Comparison of ENCODE assay signal across 8 cellular contexts in the genomic region with DNA sequence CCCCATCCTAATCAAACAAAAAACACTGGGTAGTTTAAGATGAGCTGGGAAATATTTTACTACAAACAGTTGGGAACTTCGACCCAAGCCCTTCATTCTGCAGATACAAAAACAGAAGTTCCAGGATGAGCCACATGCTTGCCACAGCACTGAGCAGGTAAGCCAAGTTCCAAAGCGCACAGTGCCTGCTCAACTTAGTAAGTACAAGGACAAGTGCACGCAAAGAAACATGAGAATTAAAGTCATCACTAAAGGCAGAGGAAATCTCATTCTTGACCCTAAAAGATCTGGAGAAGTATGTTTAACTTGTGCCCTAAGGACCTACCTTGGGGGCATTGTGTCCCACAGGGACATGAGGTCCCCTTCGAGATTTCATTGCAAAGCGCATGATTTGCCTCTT. TPM values are rescaled to one million over a fixed set of nuclear protein-coding genes. Genes with fewer than 3 reads are reported as not detected.
A peak's percentile ranks its signal among the peaks of the same experiment; 100 is the strongest.
DNase-seq lines count a peak whose midpoint lies in the region; ATAC-seq, FAIRE-seq and TF ChIP-seq lines count a peak whose summit lies in the region.

No MANE protein-coding gene starts in this region.

- H3K4me2 ChIP-seq in KMS-11, result peak overlapping the region; percentile 59
- peak overlapping the region; percentile 89 for H3K4me2 ChIP-seq in HepG2 (ENCODE audit: low read depth, low read length)

- peak overlapping the region; percentile 97 for H3K27ac ChIP-seq in CD4-positive, alpha-beta memory T cell (ENCODE audit: low read depth, low read length)
- H3K27ac ChIP-seq in KMS-11 (peak overlapping the region; percentile 79), HepG2 (ENCODE audit: extremely low read length, insufficient read depth, low read length) (peak overlapping the region; percentile 100), thyroid gland (peak overlapping the region in 2 of 3 donors; percentile 97 to 100)

- H3K4me3 ChIP-seq in CD4-positive, alpha-beta memory T cell (ENCODE audit: low read length in 2 of 2), result peak overlapping the region; percentile 93 to 99
- peak overlapping the region; percentile 100 for H3K4me3 ChIP-seq in KMS-11 (IDR thresholded peaks at IDR 0.05; ENCODE audit: insufficient read depth, low read depth, low read length)
- H3K4me3 ChIP-seq in HepG2 (replicated peaks in 1 of 3; ENCODE audit: insufficient read depth in 1 of 3, low read depth in 2 of 3, low read length in 3 of 3), result peak overlapping the region; percentile 87 to 99 (median 90)
- peak overlapping the region; percentile 80 to 97 (median 97) for H3K4me3 ChIP-seq in thyroid gland (replicated peaks in 1 of 3)

- H3K4me3 Mint-ChIP-seq in CD4-positive, alpha-beta memory T cell, result peak overlapping the region; percentile 91 to 100 (median 97)

- peak; percentile 56 to 71; a peak in 2 of 4 replicates for TF ChIP-seq POLR2A in HepG2 (IDR thresholded peaks at IDR 0.05; ENCODE audit: insufficient read depth in 1 of 2, low read depth in 2 of 2, low read length in 2 of 2)
- TF ChIP-seq POLR2A in thyroid gland (IDR thresholded peaks at IDR 0.05), result no peak

- intact Hi-C loops in CD4-positive, alpha-beta memory T cell (cut with micrococcal nuclease), result no loop called here
- intact Hi-C loops in HepG2 (cut with micrococcal nuclease; ENCODE audit: unreplicated experiment), result no loop called here
- intact Hi-C loops in thyroid gland (cut with DNase I), result no loop called here

- TF ChIP-seq EP300 in HepG2 (IDR thresholded peaks at IDR 0.05; ENCODE audit: low read depth in 2 of 2, low read length in 2 of 2) (no peak), HepG2 (CRISPR knock-in tag; IDR thresholded peaks at IDR 0.05; ENCODE audit: borderline replicate concordance) (no peak)

- peaks cover 21 to 39% of the 10 kb centered on the region in 2 donors for H3K36me3 Mint-ChIP-seq in CD4-positive, alpha-beta memory T cell

- DNase-seq in CD4-positive, alpha-beta memory T cell, result no peak
- DNase-seq in astrocyte of the hippocampus (ENCODE audit: low read depth, low spot score) (peak; percentile 20), HepG2 (ENCODE audit: low spot score) (peak; percentile 54), thyroid gland (peak; percentile 21 to 28), GDM1 (lab: John Stamatoyannopoulos, UW) (no peak), NCI-H1436 treated with DMSO at 0.1 percent for 48 hours (lab: John Stamatoyannopoulos, UW) (no peak)

- TF ChIP-seq RAD21 in HepG2 (CRISPR knock-in tag; IDR thresholded peaks at IDR 0.05), result no peak

- no TSS peak for BruUV-seq in HepG2 (replicated peaks; lab: Mats Ljungman, UMichigan)

- TF ChIP-seq CTCF in KMS-11 (conservative IDR thresholded peaks at IDR 0.05; ENCODE audit: low read depth, low read length) (no peak; the same call in 1 of the 2 replicates), HepG2 (CRISPR knock-in tag; IDR thresholded peaks at IDR 0.05) (no peak), thyroid gland (IDR thresholded peaks at IDR 0.05) (no peak)

- in situ Hi-C loops in HepG2 (cut with HindIII; ENCODE audit: extremely low pct_ligation_motif_present, low pct_unique_long_range_greater_than_20kb), result no loop called here

- peak; percentile 29 for ATAC-seq in HepG2
- no peak for ATAC-seq in HG02981 (IDR thresholded peaks at IDR 0.05; ENCODE audit: unreplicated experiment)

- peak overlapping the region; percentile 89 for H3K9ac ChIP-seq in KMS-11
- H3K9ac ChIP-seq in HepG2 (ENCODE audit: insufficient read depth, low read depth, low read length), result peak overlapping the region; percentile 100

- 3% methylated on average over 5 of the region's 5 CpGs for WGBS in HepG2 (ENCODE audit: low lambda C conversion rate)
- 9 to 14% methylated on average over 5 of the region's 5 CpGs for WGBS in thyroid gland, 2 donors

- POLR2A ChIA-PET in CD4-positive, alpha-beta memory T cell (lab: Charles Lee; ENCODE audit: partially characterized antibody), result interaction anchor here (0.6 to 2.6 kb wide), 14 partner anchors 9 to 717 kb away, joined by 3 to 19 read pairs (median 6); a partner anchor contains a TSS
- POLR2A ChIA-PET in HepG2 (lab: Yijun Ruan, JAX), result interaction anchor here (0.9 to 3.0 kb wide), 13 partner anchors 10 to 754 kb away, joined by 3 to 29 read pairs (median 7); a partner anchor contains a TSS

- peaks cover 47 to 73% (median 59%) of the 10 kb centered on the region in 4 donors for H3K4me1 Mint-ChIP-seq in CD4-positive, alpha-beta memory T cell

- peaks cover 59% of the 10 kb centered on the region for H3K4me1 ChIP-seq in CD4-positive, alpha-beta memory T cell (ENCODE audit: insufficient read depth, low read length)
- H3K4me1 ChIP-seq in KMS-11 (ENCODE audit: low read depth, poor library complexity, severe bottlenecking) (peaks cover 72% of the 10 kb centered on the region), HepG2 (ENCODE audit: insufficient read depth, low read length) (peaks cover 79% of the 10 kb centered on the region), thyroid gland (peaks cover 33 to 36% of the 10 kb centered on the region in 2 donors)

- peak overlapping the region; percentile 96 to 99 (median 99) for H3K27ac Mint-ChIP-seq in CD4-positive, alpha-beta memory T cell

- no peaks in the 10 kb centered on the region for H3K27me3 ChIP-seq in CD4-positive, alpha-beta memory T cell (ENCODE audit: insufficient read depth, low read length)
- H3K27me3 ChIP-seq in KMS-11 (ENCODE audit: insufficient read depth, low read depth) (no peaks in the 10 kb centered on the region), HepG2 (ENCODE audit: control insufficient read depth in 1 of 2, insufficient read depth in 2 of 2, low read length in 2 of 2) (no peaks in the 10 kb centered on the region; a peak in 1 of 5 replicates), thyroid gland (no peaks in the 10 kb centered on the region)

- H3K79me2 ChIP-seq in KMS-11 (ENCODE audit: insufficient read depth, low read depth), result peaks cover 89% of the 10 kb centered on the region
- peaks cover 73% of the 10 kb centered on the region for H3K79me2 ChIP-seq in HepG2 (ENCODE audit: insufficient read depth, low read length)

- H3K9me3 Mint-ChIP-seq in CD4-positive, alpha-beta memory T cell, result peaks cover 0 to 4% (median 0%) of the 10 kb centered on the region in 8 donors

- peak; percentile 26 for FAIRE-seq in HepG2 (lab: Jason Lieb, UNC)

- no peaks in the 10 kb centered on the region for H3K27me3 Mint-ChIP-seq in CD4-positive, alpha-beta memory T cell

- CTCF ChIA-PET in CD4-positive, alpha-beta memory T cell (lab: Charles Lee; ENCODE audit: partially characterized antibody), result interaction anchor here (0.8 to 1.5 kb wide), 5 partner anchors 10 to 108 kb away, joined by 3 to 4 read pairs (median 3); no protein-coding TSS in a partner anchor
- CTCF ChIA-PET in HepG2 (lab: Yijun Ruan, JAX; ENCODE audit: low intra/inter-chr PET ratio, low total read pairs), result no interaction called here

- H3K36me3 ChIP-seq in CD4-positive, alpha-beta memory T cell (ENCODE audit: insufficient read depth, low read length), result peaks cover 16% of the 10 kb centered on the region
- H3K36me3 ChIP-seq in KMS-11 (ENCODE audit: insufficient read depth) (peaks cover 22% of the 10 kb centered on the region; the same call in 1 of the 2 replicates), HepG2 (replicated peaks in 1 of 2; ENCODE audit: control insufficient read depth in 1 of 2, insufficient read depth in 2 of 2, low read length in 2 of 2) (peaks cover 2 to 19% of the 10 kb centered on the region in 2 experiments; a peak in 4 of 5 replicates), thyroid gland (no peaks in the 10 kb centered on the region)

- H4K20me1 ChIP-seq in KMS-11 (ENCODE audit: insufficient read depth), result peaks cover 17% of the 10 kb centered on the region; the same call in 1 of the 2 replicates
- H4K20me1 ChIP-seq in HepG2 (ENCODE audit: insufficient read depth, low read length), result peaks cover 21% of the 10 kb centered on the region

- H3K9me3 ChIP-seq in CD4-positive, alpha-beta memory T cell (ENCODE audit: control insufficient read depth in 1 of 2, low read length in 2 of 2), result no peaks in the 10 kb centered on the region
- H3K9me3 ChIP-seq in HepG2 (ENCODE audit: low read length), result no peaks in the 10 kb centered on the region
- H3K9me3 ChIP-seq in thyroid gland, result no peaks in the 10 kb centered on the region

- H2AFZ ChIP-seq in KMS-11 (ENCODE audit: low read depth) (0 out of 2 replicates have a peak overlapping the region, but pooled peaks have one; percentile 55), HepG2 (ENCODE audit: low read length) (no peak overlapping the region)

RNA-seq across cellular contexts. Expression of a gene that starts 1.2 kb away (rescaled TPM):
- 100 to 1,000 TPM; 180 to 189 TPM for total RNA-seq in CD4-positive, alpha-beta memory T cell
- polyA plus RNA-seq in CD4-positive, alpha-beta memory T cell, result 10 to 100 TPM; 33.5 to 74.5 TPM
- total RNA-seq in HepG2 (2016; rRNA removed; fragmentation: Illumina TruSeq; extraction: Trizol) (74.2 and 75.9 TPM in 2 replicates), thyroid gland (100 to 1,000 TPM in 2 of 4 donors, 10 to 100 TPM in 2; 57.8 to 102 (median 88.8) TPM)
- 32.2 and 32.3 TPM in 2 replicates for total RNA-seq in HepG2 (2016; cell fraction: cytosol; rRNA removed; fragmentation: Illumina TruSeq; extraction: Trizol; ENCODE audit: low read depth)
- 62.4 and 77.2 TPM in 2 replicates for total RNA-seq in HepG2 (2016; cell fraction: insoluble cytoplasmic fraction; rRNA removed; fragmentation: Illumina TruSeq; extraction: Trizol)
- 48.4 and 51.5 TPM in 2 replicates for total RNA-seq in HepG2 (2016; cell fraction: membrane; rRNA removed; fragmentation: Illumina TruSeq; extraction: Trizol)
- 90.2 and 98.9 TPM in 2 replicates for total RNA-seq in HepG2 (2016; cell fraction: nucleus; rRNA removed; fragmentation: Illumina TruSeq; extraction: Trizol)
- polyA plus RNA-seq in HepG2 (2011; rRNA removed), result 140 and 159 TPM in 2 replicates
- polyA plus RNA-seq in HepG2 (2011; cell fraction: cytosol; rRNA removed), result 59.5 and 64.7 TPM in 2 replicates
- polyA plus RNA-seq in HepG2 (2011; cell fraction: nucleus; rRNA removed), result 243 and 295 TPM in 2 replicates
- polyA plus RNA-seq in HepG2 (2012), result 73.3 and 82.5 TPM in 2 replicates
- polyA plus RNA-seq in HepG2 (2016; cell fraction: cytosol; fragmentation: Illumina TruSeq; extraction: Trizol; ENCODE audit: low read depth), result 27.7 and 30.6 TPM in 2 replicates
- polyA plus RNA-seq in HepG2 (2016; cell fraction: insoluble cytoplasmic fraction; fragmentation: Illumina TruSeq; extraction: Trizol; ENCODE audit: low read depth), result 83.4 and 108 TPM in 2 replicates
- 43.4 and 53.2 TPM in 2 replicates for polyA plus RNA-seq in HepG2 (2016; cell fraction: membrane; fragmentation: Illumina TruSeq; extraction: Trizol; ENCODE audit: low read depth)
- polyA plus RNA-seq in HepG2 (2016; cell fraction: nucleus; fragmentation: Illumina TruSeq; extraction: Trizol; ENCODE audit: insufficient read depth, low read depth), result 205 and 223 TPM in 2 replicates
- polyA minus RNA-seq in HepG2 (2011; rRNA and poly(A)+ RNA removed; ENCODE audit: low replicate concordance), result 231 and 359 TPM in 2 replicates
- polyA minus RNA-seq in HepG2 (2011; cell fraction: cytosol; rRNA and poly(A)+ RNA removed), result 29.0 and 31.7 TPM in 2 replicates
- 310 and 330 TPM in 2 replicates for polyA minus RNA-seq in HepG2 (2011; cell fraction: nucleus; rRNA and poly(A)+ RNA removed)

RNA-seq across cellular contexts. Expression of a gene that starts 13.4 kb away (rescaled TPM):
- total RNA-seq in CD4-positive, alpha-beta memory T cell, result not detected
- polyA plus RNA-seq in CD4-positive, alpha-beta memory T cell, result not detected
- total RNA-seq in HepG2 (2016; rRNA removed; fragmentation: Illumina TruSeq; extraction: Trizol), result not detected in 2 replicates
- total RNA-seq in HepG2 (2016; cell fraction: cytosol; rRNA removed; fragmentation: Illumina TruSeq; extraction: Trizol; ENCODE audit: low read depth), result not detected in 2 replicates
- total RNA-seq in HepG2 (2016; cell fraction: insoluble cytoplasmic fraction; rRNA removed; fragmentation: Illumina TruSeq; extraction: Trizol), result not detected in 2 replicates
- not detected in 2 replicates for total RNA-seq in HepG2 (2016; cell fraction: membrane; rRNA removed; fragmentation: Illumina TruSeq; extraction: Trizol)
- not detected in 2 replicates for total RNA-seq in HepG2 (2016; cell fraction: nucleus; rRNA removed; fragmentation: Illumina TruSeq; extraction: Trizol)
- polyA plus RNA-seq in HepG2 (2011; rRNA removed), result not detected in 2 replicates
- not detected in 2 replicates for polyA plus RNA-seq in HepG2 (2011; cell fraction: cytosol; rRNA removed)
- not detected in 2 replicates for polyA plus RNA-seq in HepG2 (2011; cell fraction: nucleus; rRNA removed)
- not detected in 2 replicates for polyA plus RNA-seq in HepG2 (2012)
- polyA plus RNA-seq in HepG2 (2016; cell fraction: cytosol; fragmentation: Illumina TruSeq; extraction: Trizol; ENCODE audit: low read depth), result not detected in 2 replicates
- not detected in 2 replicates for polyA plus RNA-seq in HepG2 (2016; cell fraction: insoluble cytoplasmic fraction; fragmentation: Illumina TruSeq; extraction: Trizol; ENCODE audit: low read depth)
- not detected in 2 replicates for polyA plus RNA-seq in HepG2 (2016; cell fraction: membrane; fragmentation: Illumina TruSeq; extraction: Trizol; ENCODE audit: low read depth)
- polyA plus RNA-seq in HepG2 (2016; cell fraction: nucleus; fragmentation: Illumina TruSeq; extraction: Trizol; ENCODE audit: insufficient read depth, low read depth), result not detected in 2 replicates
- polyA minus RNA-seq in HepG2 (2011; rRNA and poly(A)+ RNA removed; ENCODE audit: low replicate concordance), result not detected in 2 replicates
- polyA minus RNA-seq in HepG2 (2011; cell fraction: cytosol; rRNA and poly(A)+ RNA removed), result not detected in 2 replicates
- not detected in 2 replicates for polyA minus RNA-seq in HepG2 (2011; cell fraction: nucleus; rRNA and poly(A)+ RNA removed)
- not detected for total RNA-seq in thyroid gland

RNA-seq across cellular contexts. Expression of a gene that starts 27.6 kb away (rescaled TPM):
- 100 to 1,000 TPM; 311 to 312 TPM for total RNA-seq in CD4-positive, alpha-beta memory T cell
- polyA plus RNA-seq in CD4-positive, alpha-beta memory T cell, result 1,000 to 10,000 TPM in 1 of 2 donors, 100 to 1,000 TPM in 1; 860 to 1,209 TPM
- total RNA-seq in HepG2 (2016; rRNA removed; fragmentation: Illumina TruSeq; extraction: Trizol), result 307 and 481 TPM in 2 replicates
- total RNA-seq in HepG2 (2016; cell fraction: cytosol; rRNA removed; fragmentation: Illumina TruSeq; extraction: Trizol; ENCODE audit: low read depth), result 53.8 and 55.7 TPM in 2 replicates
- 323 and 475 TPM in 2 replicates for total RNA-seq in HepG2 (2016; cell fraction: insoluble cytoplasmic fraction; rRNA removed; fragmentation: Illumina TruSeq; extraction: Trizol)
- 138 and 148 TPM in 2 replicates for total RNA-seq in HepG2 (2016; cell fraction: membrane; rRNA removed; fragmentation: Illumina TruSeq; extraction: Trizol)
- 108 and 115 TPM in 2 replicates for total RNA-seq in HepG2 (2016; cell fraction: nucleus; rRNA removed; fragmentation: Illumina TruSeq; extraction: Trizol)
- 131 and 160 TPM in 2 replicates for polyA plus RNA-seq in HepG2 (2011; rRNA removed)
- 118 and 149 TPM in 2 replicates for polyA plus RNA-seq in HepG2 (2011; cell fraction: cytosol; rRNA removed)
- polyA plus RNA-seq in HepG2 (2011; cell fraction: nucleus; rRNA removed), result 45.9 and 62.4 TPM in 2 replicates
- 153 and 194 TPM in 2 replicates for polyA plus RNA-seq in HepG2 (2012)
- polyA plus RNA-seq in HepG2 (2016; cell fraction: cytosol; fragmentation: Illumina TruSeq; extraction: Trizol; ENCODE audit: low read depth), result 89.5 and 101 TPM in 2 replicates
- polyA plus RNA-seq in HepG2 (2016; cell fraction: insoluble cytoplasmic fraction; fragmentation: Illumina TruSeq; extraction: Trizol; ENCODE audit: low read depth), result 611 and 615 TPM in 2 replicates
- 145 TPM in 2 replicates for polyA plus RNA-seq in HepG2 (2016; cell fraction: membrane; fragmentation: Illumina TruSeq; extraction: Trizol; ENCODE audit: low read depth)
- polyA plus RNA-seq in HepG2 (2016; cell fraction: nucleus; fragmentation: Illumina TruSeq; extraction: Trizol; ENCODE audit: insufficient read depth, low read depth), result 192 and 200 TPM in 2 replicates
- 66.0 and 182 TPM in 2 replicates for polyA minus RNA-seq in HepG2 (2011; rRNA and poly(A)+ RNA removed; ENCODE audit: low replicate concordance)
- polyA minus RNA-seq in HepG2 (2011; cell fraction: cytosol; rRNA and poly(A)+ RNA removed), result 56.6 and 67.6 TPM in 2 replicates
- polyA minus RNA-seq in HepG2 (2011; cell fraction: nucleus; rRNA and poly(A)+ RNA removed), result 52.8 and 54.2 TPM in 2 replicates
- total RNA-seq in thyroid gland, result 100 to 1,000 TPM; 227 to 352 (median 298) TPM

RNA-seq across cellular contexts. Expression of a gene that starts 52.9 kb away (rescaled TPM):
- total RNA-seq in CD4-positive, alpha-beta memory T cell, result 100 to 1,000 TPM; 110 to 121 TPM
- 100 to 1,000 TPM; 167 to 259 TPM for polyA plus RNA-seq in CD4-positive, alpha-beta memory T cell
- total RNA-seq in HepG2 (2016; rRNA removed; fragmentation: Illumina TruSeq; extraction: Trizol) (89.2 and 104 TPM in 2 replicates), thyroid gland (100 to 1,000 TPM in 2 of 4 donors, 10 to 100 TPM in 2; 52.0 to 104 (median 94.5) TPM)
- 42.6 and 45.4 TPM in 2 replicates for total RNA-seq in HepG2 (2016; cell fraction: cytosol; rRNA removed; fragmentation: Illumina TruSeq; extraction: Trizol; ENCODE audit: low read depth)
- 96.4 and 107 TPM in 2 replicates for total RNA-seq in HepG2 (2016; cell fraction: insoluble cytoplasmic fraction; rRNA removed; fragmentation: Illumina TruSeq; extraction: Trizol)
- 89.9 and 90.2 TPM in 2 replicates for total RNA-seq in HepG2 (2016; cell fraction: membrane; rRNA removed; fragmentation: Illumina TruSeq; extraction: Trizol)
- total RNA-seq in HepG2 (2016; cell fraction: nucleus; rRNA removed; fragmentation: Illumina TruSeq; extraction: Trizol), result 50.1 and 56.3 TPM in 2 replicates
- 120 and 128 TPM in 2 replicates for polyA plus RNA-seq in HepG2 (2011; rRNA removed)
- 106 TPM in 2 replicates for polyA plus RNA-seq in HepG2 (2011; cell fraction: cytosol; rRNA removed)
- polyA plus RNA-seq in HepG2 (2011; cell fraction: nucleus; rRNA removed), result 70.0 and 84.2 TPM in 2 replicates
- 64.9 and 90.6 TPM in 2 replicates for polyA plus RNA-seq in HepG2 (2012)
- 44.0 and 44.7 TPM in 2 replicates for polyA plus RNA-seq in HepG2 (2016; cell fraction: cytosol; fragmentation: Illumina TruSeq; extraction: Trizol; ENCODE audit: low read depth)
- 101 and 113 TPM in 2 replicates for polyA plus RNA-seq in HepG2 (2016; cell fraction: insoluble cytoplasmic fraction; fragmentation: Illumina TruSeq; extraction: Trizol; ENCODE audit: low read depth)
- 76.6 and 79.0 TPM in 2 replicates for polyA plus RNA-seq in HepG2 (2016; cell fraction: membrane; fragmentation: Illumina TruSeq; extraction: Trizol; ENCODE audit: low read depth)
- polyA plus RNA-seq in HepG2 (2016; cell fraction: nucleus; fragmentation: Illumina TruSeq; extraction: Trizol; ENCODE audit: insufficient read depth, low read depth), result 86.4 and 97.4 TPM in 2 replicates
- polyA minus RNA-seq in HepG2 (2011; rRNA and poly(A)+ RNA removed; ENCODE audit: low replicate concordance), result 75.0 and 215 TPM in 2 replicates
- polyA minus RNA-seq in HepG2 (2011; cell fraction: cytosol; rRNA and poly(A)+ RNA removed), result 29.9 and 30.5 TPM in 2 replicates
- polyA minus RNA-seq in HepG2 (2011; cell fraction: nucleus; rRNA and poly(A)+ RNA removed), result 16.0 and 25.0 TPM in 2 replicates

Comparison
In these comparisons a context has a peak if more than half of its experiments do, and no peak if none do; other contexts are left out.
1. DNase-seq: peak in astrocyte of the hippocampus (single experiment), HepG2 (single experiment) and thyroid gland (2 of 2); none in CD4-positive, alpha-beta memory T cell (0 of 5), GDM1 (single experiment) and NCI-H1436 treated with DMSO at 0.1 percent for 48 hours (single experiment).
2. POLR2A ChIP-seq: peak in HepG2 (2 of 2); none in thyroid gland (0 of 2).
3. Peak in every context shown above with its lines, with median percentiles within 50 percentile points of each other: H3K27ac ChIP-seq and H3K4me3 ChIP-seq.